In the genomic region with DNA sequence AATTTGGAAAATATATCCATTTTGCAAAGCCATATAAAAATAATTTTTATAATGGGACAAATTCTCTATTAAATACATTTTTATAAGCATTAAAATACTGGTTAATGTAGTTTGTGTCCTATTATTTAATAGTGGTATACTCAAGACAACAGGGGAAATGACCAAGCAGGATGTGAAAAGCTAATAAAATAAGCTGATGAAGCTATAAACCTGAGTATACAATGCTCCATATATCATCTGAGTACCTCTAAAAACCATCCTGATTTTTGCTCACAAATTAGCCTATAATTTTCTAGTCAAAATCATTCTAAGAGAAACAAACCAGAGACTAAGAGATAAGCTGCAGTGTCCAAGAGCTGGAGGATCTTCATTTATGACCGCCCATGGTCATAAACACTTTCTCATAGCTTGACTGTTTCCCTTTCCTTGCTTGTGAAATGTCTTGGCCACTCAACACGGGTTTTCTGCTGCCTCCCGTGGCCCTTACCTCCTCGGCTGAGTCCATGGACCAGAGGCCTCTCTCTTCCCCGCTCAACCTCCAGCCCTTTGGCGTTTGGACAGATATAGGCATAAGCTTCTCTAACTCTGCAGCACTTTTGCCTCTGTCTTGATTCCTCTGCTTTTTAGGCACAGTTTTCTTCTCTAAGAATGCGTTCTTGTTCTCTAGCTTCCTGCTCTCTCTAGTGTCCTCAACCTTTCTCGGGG, we compare ENCODE assay signal across 9 cellular contexts. TPM values are rescaled to one million over a fixed set of nuclear protein-coding genes. Genes with fewer than 3 reads are reported as not detected.
A peak's percentile ranks its signal among the peaks of the same experiment; 100 is the strongest.
DNase-seq lines count a peak whose midpoint lies in the region; ATAC-seq, FAIRE-seq and TF ChIP-seq lines count a peak whose summit lies in the region.
"Not testable (repeated sequence)": the region's sequence is repeated elsewhere in the genome, so short reads cannot be mapped to it uniquely, and the experiment has no call there.
"Had no signal": no experiment of that assay in that cellular context is flagged by ENCODE, and none has a peak within 500 bp of the region (broad histone marks: within the 10 kb centered on the region; RNA-seq: fewer than 3 reads in every experiment).

No MANE protein-coding gene starts in this region.

- TF ChIP-seq CTCF in A549 (IDR thresholded peaks at IDR 0.05); WTC11 (IDR thresholded peaks at IDR 0.05); fibroblast of villous mesenchyme (IDR thresholded peaks at IDR 0.05; ENCODE audit: insufficient read depth, low read depth, low read length); mucosa of descending colon (IDR thresholded peaks at IDR 0.05); type B pancreatic cell (conservative IDR thresholded peaks at IDR 0.05): not testable (repeated sequence)

- peak overlapping the region; percentile 51 for H3K4me3 ChIP-seq in A549
- peak overlapping the region; percentile 52 for H3K4me3 ChIP-seq in MG63
- not testable (repeated sequence) for H3K4me3 ChIP-seq in fibroblast of villous mesenchyme (ENCODE audit: low read depth, low read length); mucosa of descending colon

- H3K4me3 Mint-ChIP-seq in WTC11 = peak overlapping the region; percentile 69; the same call in 1 of the 2 replicates
- peak overlapping the region; percentile 27 for H3K4me3 Mint-ChIP-seq in type B pancreatic cell

- H3K4me2 ChIP-seq in A549 = peak overlapping the region; percentile 70

- H3K9me3 Mint-ChIP-seq in WTC11 = peaks cover 21% of the 10 kb centered on the region
- H3K9me3 Mint-ChIP-seq in type B pancreatic cell = peaks cover 14% of the 10 kb centered on the region

- TF ChIP-seq POLR2A in A549 (IDR thresholded peaks at IDR 0.05; ENCODE audit: low read length) = not testable (repeated sequence)

- H3K4me1 Mint-ChIP-seq in WTC11 = peaks cover 10% of the 10 kb centered on the region
- H3K4me1 Mint-ChIP-seq in type B pancreatic cell (ENCODE audit: unreplicated experiment) = not testable (repeated sequence)

- ATAC-seq in A549 = peak; percentile 13 to 23; a peak in 3 of 6 replicates
- ATAC-seq in WTC11 = not testable (repeated sequence)
- ATAC-seq in mucosa of descending colon = peak; percentile 40

- not testable (repeated sequence) for H3K27ac Mint-ChIP-seq in WTC11, type B pancreatic cell

- WGBS in A549 (ENCODE audit: missing lambda C conversion rate) = 47% methylated on average over 8 of the region's 8 CpGs

- TF ChIP-seq EP300 in A549 (IDR thresholded peaks at IDR 0.05) = not testable (repeated sequence)

- peaks cover 15% of the 10 kb centered on the region for H3K36me3 Mint-ChIP-seq in WTC11
- H3K36me3 Mint-ChIP-seq in type B pancreatic cell = not testable (repeated sequence)

- intact Hi-C loops in mucosa of descending colon (cut with DNase I, micrococcal nuclease) = not testable (repeated sequence)

- peak overlapping the region; percentile 5 to 34; a peak in 3 of 6 replicates for H3K27ac ChIP-seq in A549

- H3K27me3 Mint-ChIP-seq in WTC11 (ENCODE audit: low read depth) (peaks cover 27% of the 10 kb centered on the region), type B pancreatic cell (peaks cover 42% of the 10 kb centered on the region)

- not testable (repeated sequence) for H3K27me3 ChIP-seq in MG63

- H3K36me3 ChIP-seq in MG63; mucosa of descending colon (ENCODE audit: low read depth): not testable (repeated sequence)

- not testable (repeated sequence) for TF ChIP-seq RAD21 in A549 (conservative IDR thresholded peaks at IDR 0.05 in 1 of 2, IDR thresholded peaks at IDR 0.05 in 1 of 2)

- POLR2A ChIA-PET in A549 (lab: Yijun Ruan, JAX) = interaction anchor here (1.9 kb wide), 1 partner anchor 12 kb away, joined by 6 read pairs; no protein-coding TSS in a partner anchor
- POLR2A ChIA-PET in WTC11 (lab: Charles Lee) = not testable (repeated sequence)

- H3K4me1 ChIP-seq in A549; mucosa of descending colon (ENCODE audit: low read depth): not testable (repeated sequence)

- CTCF ChIA-PET in A549 (lab: Yijun Ruan, JAX) = interaction anchor here (3.1 kb wide), 1 partner anchor 23 kb away, joined by 13 read pairs; no protein-coding TSS in a partner anchor
- CTCF ChIA-PET in WTC11 (lab: Charles Lee) = interaction anchor here (1.4 kb wide), 1 partner anchor 349 kb away, joined by 3 read pairs; no protein-coding TSS in a partner anchor

- not testable (repeated sequence) for FAIRE-seq in A549 (lab: Jason Lieb, UNC)

- peak in 1 of 2 experiments; percentile 32 for DNase-seq in A549 (ENCODE audit: low read depth in 1 of 2, low spot score in 1 of 2)
- peak; percentile 82 for DNase-seq in DMS53 (lab: John Stamatoyannopoulos, UW)
- peak; percentile 33 for DNase-seq in MG63
- DNase-seq in RPMI7951 (ENCODE audit: low read depth) = peak; percentile 48
- DNase-seq in WTC11 (ENCODE audit: low spot score); mucosa of descending colon; type B pancreatic cell (ENCODE audit: extremely low spot score, unreplicated experiment): not testable (repeated sequence)
- peak; percentile 4 for DNase-seq in fibroblast of villous mesenchyme (ENCODE audit: low read depth)

- H3K9me3 ChIP-seq in A549, MG63, mucosa of descending colon: not testable (repeated sequence)

RNA-seq across cellular contexts. Expression of gene CD163L1, which starts 5.5 kb away (rescaled TPM):
- polyA plus RNA-seq in A549 (2011; rRNA removed) (0.44 and 0.73 TPM in 2 replicates), A549 (2017; fragmentation: RNase III; extraction: RNeasy Plus Mini Kit Qiagen cat#74134 plus additional on column Dnase treatment) (0.22 to 0.34 TPM (median 0.22 TPM) in 3 replicates)
- 0.05 TPM in 2 replicates for polyA plus RNA-seq in A549 (2012; cell fraction: cytosol; rRNA removed)
- 0.08 and 0.09 TPM in 2 replicates for polyA plus RNA-seq in A549 (2012; cell fraction: nucleus; rRNA removed)
- 2.4 and 4.5 TPM in 2 replicates for polyA minus RNA-seq in A549 (2011; rRNA and poly(A)+ RNA removed)
- 0.37 and 2.0 TPM in 2 replicates for total RNA-seq in MG63 (2014; rRNA removed; shearing (Covaris generic); ENCODE audit: low replicate concordance)
- total RNA-seq in RPMI7951 (2014; rRNA removed; shearing (Covaris generic)) = 14.3 and 15.9 TPM in 2 replicates
- total RNA-seq in WTC11 (2021) (0.26 to 1.0 TPM (median 0.32 TPM) in 3 replicates), fibroblast of villous mesenchyme (7.3 and 11.0 TPM in 2 replicates), mucosa of descending colon (10 to 100 TPM in 2 of 3 donors, 1 to 10 TPM in 1; 9.5 to 33.5 (median 12.6) TPM), type B pancreatic cell (ENCODE audit: low replicate concordance) (0.83 TPM in 1 of 2 replicates, not detected in the other)
- total RNA-seq: G401 had no signal
